In genomic region chr21:37220981-37221664, GRCh38 we compare ENCODE assay signal across 1 cellular context.
TF ChIP-seq lines count a peak whose summit lies in the region.

No MANE protein-coding gene starts in this region.

TF ChIP-seq in GM12878, 131 proteins besides CTCF, POLR2A, EP300 and RAD21 (continued from another document):
- TF ChIP-seq PRDM15 (CRISPR knock-in tag; IDR thresholded peaks at IDR 0.05) (peak; percentile 95), PAX5 (IDR thresholded peaks at IDR 0.05; ENCODE audit: borderline replicate concordance, low read depth, low read length) (no peak; the same call in 1 of the 2 replicates), ZBTB40 (IDR thresholded peaks at IDR 0.05; ENCODE audit: borderline replicate concordance) (peak; percentile 77)
